In genomic region chr19:382578-382977, GRCh38 we compare ENCODE assay signal across 8 cellular contexts. TPM values are rescaled to one million over a fixed set of nuclear protein-coding genes. Genes with fewer than 3 reads are reported as not detected.
DNase-seq lines count a peak whose midpoint lies in the region; ATAC-seq and TF ChIP-seq lines count a peak whose summit lies in the region.
"Not testable (repeated sequence)": the region's sequence is repeated elsewhere in the genome, so short reads cannot be mapped to it uniquely, and the experiment has no call there.

No MANE protein-coding gene starts in this region.

- not testable (repeated sequence) for H3K36me3 Mint-ChIP-seq in activated CD8-positive, alpha-beta memory T cell treated with anti-CD3 and anti-CD28 coated beads, Interleukin-2, amount 10 ng/mL, durations not matched to agents 7 days and 5 days; MCF 10A (ENCODE audit: insufficient read depth, unreplicated experiment); stimulated activated memory B cell treated with anti-CD40 and anti-IgM and Interleukin-4, amounts not matched to agents 10 μg/mL and 1 μg/mL and 100 μg/mL, for 72 hours

- TF ChIP-seq POLR2A in Raji (IDR thresholded peaks at IDR 0.05; ENCODE audit: insufficient read depth, low read depth, low read length): 0 out of 2 replicates have a peak, but pooled peaks have one; percentile 28

- not testable (repeated sequence) for TF ChIP-seq CTCF in MCF 10A (IDR thresholded peaks at IDR 0.05; ENCODE audit: unreplicated experiment)

- H3K27me3 Mint-ChIP-seq in activated CD8-positive, alpha-beta memory T cell treated with anti-CD3 and anti-CD28 coated beads, Interleukin-2, amount 10 ng/mL, durations not matched to agents 7 days and 5 days: peaks cover 43% of the 10 kb centered on the region
- H3K27me3 Mint-ChIP-seq in MCF 10A (ENCODE audit: insufficient read depth, unreplicated experiment): not testable (repeated sequence)
- H3K27me3 Mint-ChIP-seq in stimulated activated memory B cell treated with anti-CD40 and anti-IgM and Interleukin-4, amounts not matched to agents 10 μg/mL and 1 μg/mL and 100 μg/mL, for 72 hours: peaks cover 34% of the 10 kb centered on the region

- peak; percentile 53 for ATAC-seq in activated CD8-positive, alpha-beta memory T cell treated with anti-CD3 and anti-CD28 coated beads, Interleukin-2, amount 10 ng/mL, durations not matched to agents 7 days and 5 days
- ATAC-seq in stimulated activated memory B cell treated with anti-CD40 and anti-IgM and Interleukin-4, amounts not matched to agents 10 μg/mL and 1 μg/mL and 100 μg/mL, for 72 hours: peak; percentile 82

- not testable (repeated sequence) for H3K4me1 Mint-ChIP-seq in activated CD8-positive, alpha-beta memory T cell treated with anti-CD3 and anti-CD28 coated beads, Interleukin-2, amount 10 ng/mL, durations not matched to agents 7 days and 5 days
- peaks cover 17% of the 10 kb centered on the region for H3K4me1 Mint-ChIP-seq in MCF 10A (ENCODE audit: insufficient read depth, unreplicated experiment)
- H3K4me1 Mint-ChIP-seq in stimulated activated memory B cell treated with anti-CD40 and anti-IgM and Interleukin-4, amounts not matched to agents 10 μg/mL and 1 μg/mL and 100 μg/mL, for 72 hours: peaks cover 20% of the 10 kb centered on the region

- CTCF ChIA-PET in activated CD8-positive, alpha-beta memory T cell treated with anti-CD3 and anti-CD28 coated beads, Interleukin-2, amount 10 ng/mL, durations not matched to agents 7 days and 5 days (lab: Charles Lee): interaction anchor here (1.0 kb wide), 1 partner anchor 128 kb away, joined by 3 read pairs; no protein-coding TSS in a partner anchor
- CTCF ChIA-PET in MCF 10A (lab: Yijun Ruan, JAX): not testable (repeated sequence)

- POLR2A ChIA-PET in MCF 10A (lab: Yijun Ruan, JAX): interaction anchor here (1.2 kb wide), 1 partner anchor 40 kb away, joined by 3 read pairs; no protein-coding TSS in a partner anchor

- not testable (repeated sequence) for H3K27ac Mint-ChIP-seq in activated CD8-positive, alpha-beta memory T cell treated with anti-CD3 and anti-CD28 coated beads, Interleukin-2, amount 10 ng/mL, durations not matched to agents 7 days and 5 days
- H3K27ac Mint-ChIP-seq in MCF 10A (ENCODE audit: low read depth, unreplicated experiment): peak overlapping the region; percentile 75
- H3K27ac Mint-ChIP-seq in stimulated activated memory B cell treated with anti-CD40 and anti-IgM and Interleukin-4, amounts not matched to agents 10 μg/mL and 1 μg/mL and 100 μg/mL, for 72 hours: peak overlapping the region; percentile 69

- intact Hi-C loops in MCF 10A (cut with micrococcal nuclease): loop anchor here (10.0 kb wide), 1 partner anchor 122 kb away; the partner anchor contains the start of gene TPGS1

- not testable (repeated sequence) for H3K9me3 Mint-ChIP-seq in activated CD8-positive, alpha-beta memory T cell treated with anti-CD3 and anti-CD28 coated beads, Interleukin-2, amount 10 ng/mL, durations not matched to agents 7 days and 5 days (ENCODE audit: low read depth); MCF 10A (ENCODE audit: unreplicated experiment)
- peaks cover 19% of the 10 kb centered on the region for H3K9me3 Mint-ChIP-seq in stimulated activated memory B cell treated with anti-CD40 and anti-IgM and Interleukin-4, amounts not matched to agents 10 μg/mL and 1 μg/mL and 100 μg/mL, for 72 hours

- H3K4me3 Mint-ChIP-seq in activated CD8-positive, alpha-beta memory T cell treated with anti-CD3 and anti-CD28 coated beads, Interleukin-2, amount 10 ng/mL, durations not matched to agents 7 days and 5 days; MCF 10A (ENCODE audit: unreplicated experiment): not testable (repeated sequence)
- H3K4me3 Mint-ChIP-seq in stimulated activated memory B cell treated with anti-CD40 and anti-IgM and Interleukin-4, amounts not matched to agents 10 μg/mL and 1 μg/mL and 100 μg/mL, for 72 hours: peak overlapping the region; percentile 61

- DNase-seq in DMS53 (lab: John Stamatoyannopoulos, UW) (peak; percentile 70), H4 (ENCODE audit: low spot score) (peak; percentile 76), NCI-H2029 treated with DMSO at 0.1 percent for 48 hours (lab: John Stamatoyannopoulos, UW) (peak; percentile 24), MCF 10A (ENCODE audit: unreplicated experiment) (peak; percentile 56), kidney tubule cell (ENCODE audit: low spot score) (peak; percentile 93)
- peak; percentile 62 for DNase-seq in activated CD8-positive, alpha-beta memory T cell treated with anti-CD3 and anti-CD28 coated beads, Interleukin-2, amount 10 ng/mL, durations not matched to agents 7 days and 5 days

- not testable (repeated sequence) for BruUV-seq in MCF 10A (replicated peaks; lab: Mats Ljungman, UMichigan)

RNA-seq across cellular contexts. Expression of gene C2CD4C, which starts 26.4 kb away (rescaled TPM):
- total RNA-seq in H4 (2014; rRNA removed; shearing (Covaris generic)): 0.78 and 0.93 TPM in 2 replicates
- not detected for total RNA-seq in activated CD8-positive, alpha-beta memory T cell treated with anti-CD3 and anti-CD28 coated beads, Interleukin-2, amount 10 ng/mL, durations not matched to agents 7 days and 5 days
- 0.49 and 0.88 TPM in 2 replicates for total RNA-seq in MCF 10A (2022)

RNA-seq across cellular contexts. Expression of gene MIER2, which starts 38.0 kb away (rescaled TPM):
- 2.8 and 5.1 TPM in 2 replicates for total RNA-seq in H4 (2014; rRNA removed; shearing (Covaris generic))
- 10 to 100 TPM; 21.6 to 23.8 TPM for total RNA-seq in activated CD8-positive, alpha-beta memory T cell treated with anti-CD3 and anti-CD28 coated beads, Interleukin-2, amount 10 ng/mL, durations not matched to agents 7 days and 5 days
- 24.2 TPM in 2 replicates for total RNA-seq in MCF 10A (2022)

Comparison
In these comparisons a context has a peak if more than half of its experiments do, and no peak if none do; other contexts are left out.
1. Peak in every context shown above with its lines: DNase-seq and ATAC-seq.
2. DNase-seq: peak in every context shown above with its lines; median percentile 93 in kidney tubule cell; 76 in H4; 70 in DMS53; 62 in activated CD8-positive, alpha-beta memory T cell treated with anti-CD3 and anti-CD28 coated beads, Interleukin-2, amount 10 ng/mL, durations not matched to agents 7 days and 5 days; 56 in MCF 10A; 24 in NCI-H2029 treated with DMSO at 0.1 percent for 48 hours.